24 cellular contexts compared by ENCODE assay signal in genomic region chr4:153267915-153268694, GRCh38.
A peak's percentile ranks its signal among the peaks of the same experiment; 100 is the strongest.
DNase-seq lines count a peak whose midpoint lies in the region; ATAC-seq and TF ChIP-seq lines count a peak whose summit lies in the region.
"Had no signal": no experiment of that assay in that cellular context is flagged by ENCODE, and none has a peak within 500 bp of the region (broad histone marks: within the 10 kb centered on the region; RNA-seq: fewer than 3 reads in every experiment).

No MANE protein-coding gene starts in this region.

- TF ChIP-seq CTCF in stomach (IDR thresholded peaks at IDR 0.05) = no peak

- H3K9me3 ChIP-seq in HUES48 (ENCODE audit: control insufficient read depth, insufficient read depth, low read length) (no peaks in the 10 kb centered on the region), stomach (no peaks in the 10 kb centered on the region), HAP-1 (no peaks in the 10 kb centered on the region)
- H3K9me3 ChIP-seq: body of pancreas, Caco-2, gastroesophageal sphincter, thoracic aorta had no signal

- no peak overlapping the region for H3K9ac ChIP-seq in HUES48 (ENCODE audit: low read depth, low read length)

- peak overlapping the region; percentile 39 for H3K27ac Mint-ChIP-seq in activated T-helper 17 cell treated with anti-CD3 and anti-CD28 coated beads, Interleukin-2, amount 50 U/mL, for 72 hours
- H3K27ac Mint-ChIP-seq in activated CD8-positive, alpha-beta memory T cell treated with anti-CD3 and anti-CD28 coated beads, Interleukin-2, amount 10 ng/mL, durations not matched to agents 7 days and 5 days = no peak overlapping the region
- H3K27ac Mint-ChIP-seq: activated B cell treated with CpG ODN at 0.5 μM for 24 hours; activated naive CD8-positive, alpha-beta T cell treated with anti-CD3 and anti-CD28 coated beads, Interleukin-2, amount 10 ng/mL, durations not matched to agents 7 days and 5 days; activated T-helper 1 cell treated with anti-CD3 and anti-CD28 coated beads, Interleukin-12 subunit alpha, Interleukin-12 subunit beta, Interleukin-2, Interleukin-4 antibody, amounts not matched to agents 30 ng/mL and 10 ng/mL and 1 ng/mL, durations not matched to agents 14 hours and 24 hours and 36 hours had no signal

- 52 to 73% (median 64%) methylated on average over 11 of the region's 11 CpGs for WGBS in stomach, 5 donors

- H3K27me3 Mint-ChIP-seq in activated T-helper 17 cell treated with anti-CD3 and anti-CD28 coated beads, Interleukin-2, amount 50 U/mL, for 72 hours = no peaks in the 10 kb centered on the region
- peaks cover 2% of the 10 kb centered on the region for H3K27me3 Mint-ChIP-seq in activated CD8-positive, alpha-beta memory T cell treated with anti-CD3 and anti-CD28 coated beads, Interleukin-2, amount 10 ng/mL, durations not matched to agents 7 days and 5 days
- H3K27me3 Mint-ChIP-seq: activated B cell treated with CpG ODN at 0.5 μM for 24 hours had no signal

- no peak for ATAC-seq in activated T-helper 17 cell treated with anti-CD3 and anti-CD28 coated beads, Interleukin-2, amount 50 U/mL, for 72 hours (replicated peaks)
- ATAC-seq in activated CD8-positive, alpha-beta memory T cell treated with anti-CD3 and anti-CD28 coated beads, Interleukin-2, amount 10 ng/mL, durations not matched to agents 7 days and 5 days = no peak
- ATAC-seq in left ventricle myocardium superior = no peak
- ATAC-seq: body of pancreas, gastroesophageal sphincter, right cardiac atrium had no signal

- no peaks in the 10 kb centered on the region for H3K36me3 Mint-ChIP-seq in activated T-helper 17 cell treated with anti-CD3 and anti-CD28 coated beads, Interleukin-2, amount 50 U/mL, for 72 hours (ENCODE audit: low read depth)
- no peaks in the 10 kb centered on the region for H3K36me3 Mint-ChIP-seq in activated CD8-positive, alpha-beta memory T cell treated with anti-CD3 and anti-CD28 coated beads, Interleukin-2, amount 10 ng/mL, durations not matched to agents 7 days and 5 days
- H3K36me3 Mint-ChIP-seq: activated naive CD8-positive, alpha-beta T cell treated with anti-CD3 and anti-CD28 coated beads, Interleukin-2, amount 10 ng/mL, durations not matched to agents 7 days and 5 days had no signal

- H3K36me3 ChIP-seq in HUES48 (ENCODE audit: control insufficient read depth, insufficient read depth, low read length) = no peaks in the 10 kb centered on the region
- peaks cover 0 to 17% (median 10%) of the 10 kb centered on the region in 4 donors for H3K36me3 ChIP-seq in stomach
- H3K36me3 ChIP-seq in HAP-1 (replicated peaks) = peaks cover 5% of the 10 kb centered on the region; the same call in 1 of the 2 replicates
- H3K36me3 ChIP-seq: thoracic aorta had no signal

- no peak for TF ChIP-seq POLR2A in stomach (IDR thresholded peaks at IDR 0.05)

- CTCF ChIA-PET in activated CD8-positive, alpha-beta memory T cell treated with anti-CD3 and anti-CD28 coated beads, Interleukin-2, amount 10 ng/mL, durations not matched to agents 7 days and 5 days (lab: Charles Lee) = interaction anchor here (1.1 kb wide), 1 partner anchor 35 kb away, joined by 3 read pairs; no protein-coding TSS in a partner anchor

- DNase-seq in islet precursor cell (peak; percentile 67), stomach (no peak), HAP-1 (ENCODE audit: low spot score in 2 of 2) (no peak), left ventricle myocardium superior (no peak), NCI-H69 (lab: John Stamatoyannopoulos, UW) (no peak)
- DNase-seq in activated CD8-positive, alpha-beta memory T cell treated with anti-CD3 and anti-CD28 coated beads, Interleukin-2, amount 10 ng/mL, durations not matched to agents 7 days and 5 days = no peak
- DNase-seq: activated B cell treated with CpG ODN at 0.5 μM for 24 hours; activated naive CD8-positive, alpha-beta T cell treated with anti-CD3 and anti-CD28 coated beads, Interleukin-2, amount 10 ng/mL, durations not matched to agents 7 days and 5 days; body of pancreas; Caco-2; cortex of kidney; EL; erythroblast; GOT3; NCI-H1105 treated with DMSO at 0.1 percent for 48 hours; NCI-H526; right cardiac atrium; SHP77 treated with DMSO at 0.1 percent for 48 hours; T-helper 2 cell had no signal

- H3K27me3 ChIP-seq in HUES48 (ENCODE audit: control insufficient read depth, insufficient read depth, low read length) (no peaks in the 10 kb centered on the region), stomach (no peaks in the 10 kb centered on the region), HAP-1 (ENCODE audit: low read depth) (no peaks in the 10 kb centered on the region)
- H3K27me3 ChIP-seq: body of pancreas, gastroesophageal sphincter had no signal

- H3K4me3 Mint-ChIP-seq in activated T-helper 17 cell treated with anti-CD3 and anti-CD28 coated beads, Interleukin-2, amount 50 U/mL, for 72 hours = peak overlapping the region; percentile 34
- H3K4me3 Mint-ChIP-seq in activated CD8-positive, alpha-beta memory T cell treated with anti-CD3 and anti-CD28 coated beads, Interleukin-2, amount 10 ng/mL, durations not matched to agents 7 days and 5 days = no peak overlapping the region
- H3K4me3 Mint-ChIP-seq: activated B cell treated with CpG ODN at 0.5 μM for 24 hours; activated naive CD8-positive, alpha-beta T cell treated with anti-CD3 and anti-CD28 coated beads, Interleukin-2, amount 10 ng/mL, durations not matched to agents 7 days and 5 days; activated T-helper 1 cell treated with anti-CD3 and anti-CD28 coated beads, Interleukin-12 subunit alpha, Interleukin-12 subunit beta, Interleukin-2, Interleukin-4 antibody, amounts not matched to agents 30 ng/mL and 10 ng/mL and 1 ng/mL, durations not matched to agents 14 hours and 24 hours and 36 hours had no signal

- no peak overlapping the region for H3K4me3 ChIP-seq in HUES48 (ENCODE audit: low read depth, low read length)
- H3K4me3 ChIP-seq in stomach = no peak overlapping the region
- no peak overlapping the region for H3K4me3 ChIP-seq in HAP-1
- H3K4me3 ChIP-seq: body of pancreas, gastroesophageal sphincter, thoracic aorta had no signal

- H3K4me1 Mint-ChIP-seq in activated T-helper 17 cell treated with anti-CD3 and anti-CD28 coated beads, Interleukin-2, amount 50 U/mL, for 72 hours = peaks cover 6% of the 10 kb centered on the region
- H3K4me1 Mint-ChIP-seq in activated CD8-positive, alpha-beta memory T cell treated with anti-CD3 and anti-CD28 coated beads, Interleukin-2, amount 10 ng/mL, durations not matched to agents 7 days and 5 days = peaks cover 2% of the 10 kb centered on the region
- H3K4me1 Mint-ChIP-seq: activated B cell treated with CpG ODN at 0.5 μM for 24 hours had no signal

- H3K27ac ChIP-seq in HUES48 (ENCODE audit: low read depth, low read length) = peak overlapping the region; percentile 75
- peak overlapping the region; percentile 15 to 69 (median 48) for H3K27ac ChIP-seq in stomach
- H3K27ac ChIP-seq: body of pancreas, thoracic aorta had no signal

- in situ Hi-C loops in HAP-1 (cut with MboI; ENCODE audit: low sequenced_read_pairs) = no loop called here

- peaks cover 23% of the 10 kb centered on the region for H3K4me1 ChIP-seq in HUES48 (ENCODE audit: control insufficient read depth, insufficient read depth, low read length)
- H3K4me1 ChIP-seq in stomach = peaks cover 22 to 60% (median 44%) of the 10 kb centered on the region in 4 donors
- H3K4me1 ChIP-seq in HAP-1 = peaks cover 28% of the 10 kb centered on the region
- H3K4me1 ChIP-seq: Caco-2 had no signal

- no peak for TF ChIP-seq EP300 in stomach (IDR thresholded peaks at IDR 0.05)

- no peaks in the 10 kb centered on the region for H3K9me3 Mint-ChIP-seq in activated T-helper 17 cell treated with anti-CD3 and anti-CD28 coated beads, Interleukin-2, amount 50 U/mL, for 72 hours
- no peaks in the 10 kb centered on the region for H3K9me3 Mint-ChIP-seq in activated CD8-positive, alpha-beta memory T cell treated with anti-CD3 and anti-CD28 coated beads, Interleukin-2, amount 10 ng/mL, durations not matched to agents 7 days and 5 days (ENCODE audit: low read depth)
- H3K9me3 Mint-ChIP-seq: activated B cell treated with CpG ODN at 0.5 μM for 24 hours; activated T-helper 1 cell treated with anti-CD3 and anti-CD28 coated beads, Interleukin-12 subunit alpha, Interleukin-12 subunit beta, Interleukin-2, Interleukin-4 antibody, amounts not matched to agents 30 ng/mL and 10 ng/mL and 1 ng/mL, durations not matched to agents 14 hours and 24 hours and 36 hours had no signal

- intact Hi-C loops in stomach (cut with DNase I; ENCODE audit: low total_unique reads) = no loop called here
- intact Hi-C loops in left ventricle myocardium superior (cut with micrococcal nuclease) = no loop called here
